In the genomic region with DNA sequence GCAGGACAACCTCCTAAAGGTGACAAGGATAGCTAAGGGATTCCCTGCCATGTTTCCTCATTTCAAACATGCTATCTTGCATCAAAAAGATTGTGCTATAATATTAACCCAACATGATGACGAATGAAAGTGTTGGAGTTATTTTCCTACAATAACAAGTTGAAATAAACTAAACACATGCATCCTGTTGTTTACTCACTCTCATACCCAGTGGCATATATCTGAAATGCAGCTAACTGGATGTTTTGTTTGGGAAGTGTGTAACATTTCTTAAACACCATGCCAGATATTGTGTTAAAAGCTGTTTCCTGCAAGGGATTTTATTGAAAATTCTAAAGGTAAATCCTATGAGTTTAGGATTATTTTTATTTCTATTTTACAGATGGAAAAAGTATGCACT, we compare ENCODE assay signal across 33 cellular contexts.
"Had no signal": no experiment of that assay in that cellular context is flagged by ENCODE, and none has a peak within 500 bp of the region (broad histone marks: within the 10 kb centered on the region; RNA-seq: fewer than 3 reads in every experiment).

No MANE protein-coding gene starts in this region.

- H3K4me3 ChIP-seq: ascending aorta, cardiac muscle cell had no signal

- H3K4me1 ChIP-seq: ascending aorta had no signal

- DNase-seq: activated CD4-positive, alpha-beta memory T cell treated with anti-CD3 and anti-CD28 coated beads, Interleukin-2, amount 10 ng/mL, durations not matched to agents 7 days and 5 days; activated CD4-positive, alpha-beta T cell treated with anti-CD3 and anti-CD28 coated beads for 1 hour; activated CD4-positive, alpha-beta T cell treated with anti-CD3 and anti-CD28 coated beads for 36 hours; activated CD4-positive, alpha-beta T cell treated with anti-CD3 and anti-CD28 coated beads for 48 hours; activated CD4-positive, alpha-beta T cell treated with anti-CD3 and anti-CD28 coated beads, Interleukin-2, amount 10 ng/mL, durations not matched to agents 7 days and 5 days; activated CD4-positive, alpha-beta T cell treated with anti-CD3 and anti-CD28 coated beads, Interleukin-2, amount 50 U/mL, for 48 hours; activated CD4-positive, CD25-positive, alpha-beta regulatory T cell; activated CD8-positive, alpha-beta memory T cell treated with anti-CD3 and anti-CD28 coated beads for 24 hours; activated CD8-positive, alpha-beta memory T cell treated with anti-CD3 and anti-CD28 coated beads, Interleukin-2, amount 10 ng/mL, durations not matched to agents 7 days and 5 days; activated CD8-positive, alpha-beta memory T cell treated with anti-CD3 and anti-CD28 coated beads, Interleukin-2, amount 50 U/mL, for 48 hours; activated CD8-positive, alpha-beta T cell treated with anti-CD3 and anti-CD28 coated beads, Interleukin-2, amount 10 ng/mL, durations not matched to agents 7 days and 5 days; activated effector memory CD4-positive, alpha-beta T cell treated with Interleukin-2 at 50 U/mL for 16 hours; activated gamma-delta T cell; activated naive CD4-positive, alpha-beta T cell treated with anti-CD3 and anti-CD28 coated beads, Interleukin-2, amount 10 ng/mL, durations not matched to agents 7 days and 5 days; activated naive CD4-positive, alpha-beta T cell treated with Interleukin-2 at 50 U/mL for 16 hours; activated naive CD8-positive, alpha-beta T cell treated with anti-CD3 and anti-CD28 coated beads, Interleukin-2, amount 10 ng/mL, durations not matched to agents 7 days and 5 days; activated naive CD8-positive, alpha-beta T cell treated with anti-CD3 and anti-CD28 coated beads, Interleukin-2, amount 50 U/mL, for 24 hours; activated T-cell treated with anti-CD3 and anti-CD28 coated beads, Interleukin-2, amount 50 U/mL, for 24 hours; activated T-cell treated with anti-CD3 and anti-CD28 coated beads, Interleukin-2, amount 50 U/mL, for 48 hours; amygdala; anterior cingulate cortex; caudate nucleus; cerebellar nuclear complex; T-helper 1 cell; T-helper 2 cell; T-helper 9 cell; WERI-Rb-1 had no signal

- H3K27ac ChIP-seq: ascending aorta, cardiac muscle cell, WERI-Rb-1 had no signal

- FAIRE-seq: bronchial epithelial cell, TTC549 had no signal

- H3K27me3 ChIP-seq: ascending aorta, cardiac muscle cell had no signal

- H3K36me3 ChIP-seq: ascending aorta, cardiac muscle cell, WERI-Rb-1 had no signal

- H3K9me3 ChIP-seq: ascending aorta had no signal

- ATAC-seq: activated CD4-positive, alpha-beta T cell treated with anti-CD3 and anti-CD28 coated beads for 36 hours; activated CD4-positive, CD25-positive, alpha-beta regulatory T cell treated with anti-CD3 and anti-CD28 coated beads, Interleukin-2, amount 50 U/mL, for 24 hours; activated CD8-positive, alpha-beta memory T cell treated with anti-CD3 and anti-CD28 coated beads, Interleukin-2, amount 10 ng/mL, durations not matched to agents 7 days and 5 days; activated CD8-positive, alpha-beta T cell treated with anti-CD3 and anti-CD28 coated beads, Interleukin-2, amount 10 ng/mL, durations not matched to agents 7 days and 5 days; activated naive CD8-positive, alpha-beta T cell treated with anti-CD3 and anti-CD28 coated beads, Interleukin-2, amount 50 U/mL, for 24 hours; WTC11 had no signal
